8 cellular contexts compared by ENCODE assay signal in the genomic region with DNA sequence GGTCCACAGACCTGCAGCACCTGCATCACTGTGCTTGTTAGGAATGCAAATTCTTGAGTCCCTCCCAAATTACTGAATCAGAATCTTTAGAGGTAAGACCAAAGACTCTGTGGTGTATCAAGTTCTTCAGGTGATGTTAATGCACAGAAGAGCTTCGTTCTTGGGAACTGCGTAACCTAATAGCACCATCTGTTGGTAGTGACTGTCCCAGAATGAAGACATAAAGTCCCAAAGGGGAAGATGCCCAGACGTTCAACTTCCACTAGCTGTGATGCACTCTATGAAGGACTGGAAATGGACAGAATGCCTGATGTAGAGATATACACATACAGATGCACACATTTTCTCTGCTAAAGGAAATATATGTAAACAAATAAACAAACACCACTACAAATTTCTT.
DNase-seq lines count a peak whose midpoint lies in the region; ATAC-seq and TF ChIP-seq lines count a peak whose summit lies in the region.

No MANE protein-coding gene starts in this region.

- H3K9ac ChIP-seq in parathyroid adenoma = no peak overlapping the region

- no peaks in the 10 kb centered on the region for H3K4me1 Mint-ChIP-seq in CD8-positive, alpha-beta T cell (ENCODE audit: low read depth)
- H3K4me1 Mint-ChIP-seq in activated CD4-positive, alpha-beta T cell treated with anti-CD3 and anti-CD28 coated beads for 36 hours = no peaks in the 10 kb centered on the region

- H3K9me3 ChIP-seq in parathyroid adenoma (ENCODE audit: control insufficient read depth, low read length) = no peaks in the 10 kb centered on the region
- no peaks in the 10 kb centered on the region for H3K9me3 ChIP-seq in CD8-positive, alpha-beta T cell (ENCODE audit: low read length)

- H3K9me3 Mint-ChIP-seq in CD8-positive, alpha-beta T cell = peaks cover 9% of the 10 kb centered on the region
- H3K9me3 Mint-ChIP-seq in activated CD4-positive, alpha-beta T cell treated with anti-CD3 and anti-CD28 coated beads for 36 hours (ENCODE audit: low read depth) = no peaks in the 10 kb centered on the region

- H3K36me3 ChIP-seq in parathyroid adenoma (ENCODE audit: control insufficient read depth, insufficient read depth, low read length) = no peaks in the 10 kb centered on the region
- H3K36me3 ChIP-seq in CD8-positive, alpha-beta T cell (ENCODE audit: insufficient read depth, low read length) = no peaks in the 10 kb centered on the region

- ATAC-seq in GM18867 (IDR thresholded peaks at IDR 0.05; ENCODE audit: unreplicated experiment) (peak; percentile 75), HG03097 (IDR thresholded peaks at IDR 0.05; ENCODE audit: low FRiP score, unreplicated experiment) (peak; percentile 71)
- no peak for ATAC-seq in CD8-positive, alpha-beta T cell
- no peak for ATAC-seq in activated CD4-positive, alpha-beta T cell treated with anti-CD3 and anti-CD28 coated beads for 36 hours

- no peaks in the 10 kb centered on the region for H3K36me3 Mint-ChIP-seq in CD8-positive, alpha-beta T cell
- H3K36me3 Mint-ChIP-seq in activated CD4-positive, alpha-beta T cell treated with anti-CD3 and anti-CD28 coated beads for 36 hours (ENCODE audit: low read depth) = no peaks in the 10 kb centered on the region

- no peaks in the 10 kb centered on the region for H3K79me2 ChIP-seq in parathyroid adenoma

- H3K27ac ChIP-seq in parathyroid adenoma = no peak overlapping the region
- no peak overlapping the region for H3K27ac ChIP-seq in CD8-positive, alpha-beta T cell (ENCODE audit: low read depth, low read length)

- no peak overlapping the region for H3K27ac Mint-ChIP-seq in CD8-positive, alpha-beta T cell
- H3K27ac Mint-ChIP-seq in activated CD4-positive, alpha-beta T cell treated with anti-CD3 and anti-CD28 coated beads for 36 hours = no peak overlapping the region

- no peak overlapping the region for H3K4me2 ChIP-seq in parathyroid adenoma (ENCODE audit: low read length)

- CTCF ChIA-PET in CD8-positive, alpha-beta T cell (lab: Charles Lee) = no interaction called here
- CTCF ChIA-PET in activated CD4-positive, alpha-beta T cell treated with anti-CD3 and anti-CD28 coated beads for 36 hours (lab: Charles Lee) = no interaction called here

- TF ChIP-seq POLR2A in erythroblast (IDR thresholded peaks at IDR 0.05; ENCODE audit: low read length) = no peak

- H3K27me3 ChIP-seq in parathyroid adenoma (ENCODE audit: control insufficient read depth, insufficient read depth, low read length) = no peaks in the 10 kb centered on the region
- no peaks in the 10 kb centered on the region for H3K27me3 ChIP-seq in CD8-positive, alpha-beta T cell (ENCODE audit: insufficient read depth, low read length)

- no peak overlapping the region for H3K4me3 Mint-ChIP-seq in CD8-positive, alpha-beta T cell
- H3K4me3 Mint-ChIP-seq in activated CD4-positive, alpha-beta T cell treated with anti-CD3 and anti-CD28 coated beads for 36 hours = no peak overlapping the region

- intact Hi-C loops in CD8-positive, alpha-beta T cell (cut with DNase I, micrococcal nuclease) = no loop called here
- intact Hi-C loops in activated CD4-positive, alpha-beta T cell treated with anti-CD3 and anti-CD28 coated beads for 36 hours (cut with DNase I, micrococcal nuclease) = no loop called here

- no peaks in the 10 kb centered on the region for H3K4me1 ChIP-seq in parathyroid adenoma
- no peaks in the 10 kb centered on the region for H3K4me1 ChIP-seq in CD8-positive, alpha-beta T cell (ENCODE audit: insufficient read depth, low read length)

- peak; percentile 59 for TF ChIP-seq CTCF in parathyroid adenoma (IDR thresholded peaks at IDR 0.05)
- TF ChIP-seq CTCF in CD8-positive, alpha-beta T cell (IDR thresholded peaks at IDR 0.05) = no peak

- POLR2A ChIA-PET in CD8-positive, alpha-beta T cell (lab: Charles Lee) = no interaction called here
- POLR2A ChIA-PET in activated CD4-positive, alpha-beta T cell treated with anti-CD3 and anti-CD28 coated beads for 36 hours (lab: Charles Lee) = no interaction called here

- DNase-seq in AML-193 (lab: John Stamatoyannopoulos, UW) (peak; percentile 39 to 44), NCI-H82 treated with DMSO at 0.1 percent for 48 hours (lab: John Stamatoyannopoulos, UW; ENCODE audit: unreplicated experiment) (peak; percentile 60), erythroblast (lab: John Stamatoyannopoulos, UW) (peak; percentile 47 to 51)
- no peak for DNase-seq in CD8-positive, alpha-beta T cell
- DNase-seq in activated CD4-positive, alpha-beta T cell treated with anti-CD3 and anti-CD28 coated beads for 36 hours = no peak

- no peaks in the 10 kb centered on the region for H3K27me3 Mint-ChIP-seq in CD8-positive, alpha-beta T cell (ENCODE audit: low read depth)
- H3K27me3 Mint-ChIP-seq in activated CD4-positive, alpha-beta T cell treated with anti-CD3 and anti-CD28 coated beads for 36 hours = no peaks in the 10 kb centered on the region

- no peak overlapping the region for H2AFZ ChIP-seq in parathyroid adenoma

- no peak overlapping the region for H3K4me3 ChIP-seq in parathyroid adenoma (ENCODE audit: low read depth, low read length)
- H3K4me3 ChIP-seq in CD8-positive, alpha-beta T cell (ENCODE audit: low read depth, low read length) = no peak overlapping the region

Comparison
In these comparisons a context has a peak if more than half of its experiments do, and no peak if none do; other contexts are left out.
1. DNase-seq: peak in AML-193 (2 of 2), NCI-H82 treated with DMSO at 0.1 percent for 48 hours (single experiment) and erythroblast (2 of 2); none in CD8-positive, alpha-beta T cell (0 of 7) and activated CD4-positive, alpha-beta T cell treated with anti-CD3 and anti-CD28 coated beads for 36 hours (single experiment).
2. ATAC-seq: peak in GM18867 (single experiment) and HG03097 (single experiment); none in CD8-positive, alpha-beta T cell (single experiment) and activated CD4-positive, alpha-beta T cell treated with anti-CD3 and anti-CD28 coated beads for 36 hours (single experiment).